ENCODE assay signal across 18 cellular contexts in the genomic region with DNA sequence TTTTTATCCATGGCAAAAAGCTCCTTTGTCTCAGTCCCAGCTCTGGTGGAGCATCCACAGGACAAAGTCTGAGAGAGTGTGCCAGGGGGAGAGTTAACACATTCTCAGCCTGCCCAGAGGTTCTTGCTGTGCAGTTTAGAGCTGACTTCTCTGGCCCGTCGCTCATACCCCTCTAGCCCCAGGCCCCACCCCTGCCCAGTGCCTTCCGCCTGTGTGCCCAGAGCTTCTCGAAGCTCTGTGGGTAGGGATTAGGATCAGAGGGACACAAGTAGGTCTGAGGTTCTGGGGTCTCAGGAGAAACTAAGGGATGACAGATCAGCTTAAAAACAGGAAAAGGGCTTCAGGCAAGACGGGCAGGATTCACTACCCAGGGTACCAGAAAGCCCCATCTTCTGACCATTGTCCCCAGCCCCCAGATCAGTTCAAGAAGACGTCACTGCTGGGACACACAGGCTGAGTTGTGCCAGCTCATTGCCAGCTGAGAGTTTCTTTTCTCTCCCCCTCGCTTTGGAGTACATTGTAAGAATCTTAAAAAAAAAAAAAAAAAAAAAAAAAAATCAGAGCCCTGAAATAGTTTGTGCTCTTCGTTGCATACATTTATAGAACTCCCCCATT.
A peak's percentile ranks its signal among the peaks of the same experiment; 100 is the strongest.
DNase-seq lines count a peak whose midpoint lies in the region; ATAC-seq and TF ChIP-seq lines count a peak whose summit lies in the region.
"Had no signal": no experiment of that assay in that cellular context is flagged by ENCODE, and none has a peak within 500 bp of the region (broad histone marks: within the 10 kb centered on the region; RNA-seq: fewer than 3 reads in every experiment).

No MANE protein-coding gene starts in this region.

- peaks cover 0 to 34% (median 7%) of the 10 kb centered on the region in 11 experiments; a peak in 11 of 22 replicates for H4K20me1 ChIP-seq in BLaER1 treated with 17β-estradiol and CSF1 and Interleukin-3, amounts not matched to agents 10 nM and 100 nM

- peak overlapping the region in 3 of 5 experiments; percentile 8 to 39 (median 38) for H3K27ac Mint-ChIP-seq in brain
- no peak overlapping the region for H3K27ac Mint-ChIP-seq in natural killer cell treated with Interleukin-12 subunit alpha and Interleukin-12 subunit beta and Interleukin-15 and Interleukin-18, amount 100 ng/mL, for 72 hours

- ATAC-seq in natural killer cell treated with Interleukin-12 subunit alpha and Interleukin-12 subunit beta and Interleukin-15 and Interleukin-18, amount 100 ng/mL, for 72 hours = no peak
- ATAC-seq in GM21717 (IDR thresholded peaks at IDR 0.05; ENCODE audit: unreplicated experiment) (no peak), GM18502 (IDR thresholded peaks at IDR 0.05; ENCODE audit: poor library complexity, unreplicated experiment) (no peak)
- ATAC-seq: activated CD8-positive, alpha-beta T cell treated with anti-CD3 and anti-CD28 coated beads, Interleukin-2, amount 10 ng/mL, durations not matched to agents 7 days and 5 days; gastroesophageal sphincter; left lobe of liver; Panc1 had no signal

- DNase-seq in activated CD8-positive, alpha-beta memory T cell treated with anti-CD3 and anti-CD28 coated beads, Interleukin-2, amount 50 U/mL, for 48 hours = peak; percentile 53
- DNase-seq in activated CD8-positive, alpha-beta memory T cell treated with anti-CD3 and anti-CD28 coated beads, Interleukin-2, amount 50 U/mL, for 4 hours = no peak
- DNase-seq in natural killer cell treated with Interleukin-12 subunit alpha and Interleukin-12 subunit beta and Interleukin-15 and Interleukin-18, amount 100 ng/mL, for 72 hours (ENCODE audit: low spot score) = no peak
- no peak for DNase-seq in NCI-H1092 treated with DMSO at 0.1 percent for 48 hours (lab: John Stamatoyannopoulos, UW)
- DNase-seq: activated CD8-positive, alpha-beta T cell treated with anti-CD3 and anti-CD28 coated beads, Interleukin-2, amount 10 ng/mL, durations not matched to agents 7 days and 5 days; activated T-cell treated with anti-CD3 and anti-CD28 coated beads, Interleukin-2, amount 50 U/mL, for 4 hours; erythroblast; HCEC 1CT; NCI-H1092; stimulated activated CD4-positive, alpha-beta T cell treated with anti-CD3 and anti-CD28 coated beads, Interleukin-12 subunit alpha, Interleukin-12 subunit beta, amount 100 ng/mL, for 4 hours; uterus had no signal

- H3K9ac ChIP-seq in BLaER1 treated with 17β-estradiol and CSF1 and Interleukin-3, amounts not matched to agents 10 nM and 100 nM = peak overlapping the region in 7 of 11 experiments; percentile 0 to 44 (median 35); a peak in 9 of 22 replicates

- peaks cover 3% of the 10 kb centered on the region for H3K27me3 Mint-ChIP-seq in brain
- peaks cover 52 to 53% of the 10 kb centered on the region in 2 donors for H3K27me3 Mint-ChIP-seq in natural killer cell treated with Interleukin-12 subunit alpha and Interleukin-12 subunit beta and Interleukin-15 and Interleukin-18, amount 100 ng/mL, for 72 hours

- H3K36me3 ChIP-seq in BLaER1 treated with 17β-estradiol and CSF1 and Interleukin-3, amounts not matched to agents 10 nM and 100 nM = peaks cover 0 to 46% (median 31%) of the 10 kb centered on the region in 11 experiments; a peak in 16 of 22 replicates
- H3K36me3 ChIP-seq: uterus had no signal

- H3K4me1 ChIP-seq in BLaER1 treated with 17β-estradiol and CSF1 and Interleukin-3, amounts not matched to agents 10 nM and 100 nM = peaks cover 83 to 95% (median 85%) of the 10 kb centered on the region in 10 experiments

- no peaks in the 10 kb centered on the region for H3K9me3 ChIP-seq in BLaER1 treated with 17β-estradiol and CSF1 and Interleukin-3, amounts not matched to agents 10 nM and 100 nM (replicated peaks in 1 of 11)
- H3K9me3 ChIP-seq: gastroesophageal sphincter, uterus had no signal

- 0 out of 20 replicates have a peak overlapping the region, but pooled peaks of 1 of the 10 experiments have one; percentile 47 for H3K4me3 ChIP-seq in BLaER1 treated with 17β-estradiol and CSF1 and Interleukin-3, amounts not matched to agents 10 nM and 100 nM
- H3K4me3 ChIP-seq: gastroesophageal sphincter, uterus had no signal

- peak overlapping the region; percentile 55 to 91 (median 87) for H3K4me2 ChIP-seq in BLaER1 treated with 17β-estradiol and CSF1 and Interleukin-3, amounts not matched to agents 10 nM and 100 nM

- TF ChIP-seq CTCF in brain (conservative IDR thresholded peaks at IDR 0.05) = no peak

- H3K4me3 Mint-ChIP-seq in brain = no peak overlapping the region
- H3K4me3 Mint-ChIP-seq in natural killer cell treated with Interleukin-12 subunit alpha and Interleukin-12 subunit beta and Interleukin-15 and Interleukin-18, amount 100 ng/mL, for 72 hours = peak overlapping the region; percentile 66
- H3K4me3 Mint-ChIP-seq: activated T-cell treated with anti-CD3 and anti-CD28 coated beads, Interleukin-2, amount 50 U/mL, for 4 hours had no signal

- peaks cover 7% of the 10 kb centered on the region for H3K36me3 Mint-ChIP-seq in brain
- H3K36me3 Mint-ChIP-seq in natural killer cell treated with Interleukin-12 subunit alpha and Interleukin-12 subunit beta and Interleukin-15 and Interleukin-18, amount 100 ng/mL, for 72 hours = peaks cover 5% of the 10 kb centered on the region

- no peaks in the 10 kb centered on the region for H3K27me3 ChIP-seq in BLaER1 treated with 17β-estradiol and CSF1 and Interleukin-3, amounts not matched to agents 10 nM and 100 nM
- H3K27me3 ChIP-seq: gastroesophageal sphincter, uterus had no signal

- no peaks in the 10 kb centered on the region for H3K9me3 Mint-ChIP-seq in brain
- no peaks in the 10 kb centered on the region for H3K9me3 Mint-ChIP-seq in natural killer cell treated with Interleukin-12 subunit alpha and Interleukin-12 subunit beta and Interleukin-15 and Interleukin-18, amount 100 ng/mL, for 72 hours
- H3K9me3 Mint-ChIP-seq: activated T-cell treated with anti-CD3 and anti-CD28 coated beads, Interleukin-2, amount 50 U/mL, for 4 hours had no signal

- H3K27ac ChIP-seq in BLaER1 treated with 17β-estradiol and CSF1 and Interleukin-3, amounts not matched to agents 10 nM and 100 nM = peak overlapping the region in 4 of 11 experiments; percentile 24 to 55 (median 35); a peak in 3 of 22 replicates
- H3K27ac ChIP-seq: uterus had no signal

- peaks cover 45% of the 10 kb centered on the region for H3K4me1 Mint-ChIP-seq in brain
- peaks cover 36 to 41% of the 10 kb centered on the region in 2 donors for H3K4me1 Mint-ChIP-seq in natural killer cell treated with Interleukin-12 subunit alpha and Interleukin-12 subunit beta and Interleukin-15 and Interleukin-18, amount 100 ng/mL, for 72 hours (ENCODE audit: low read depth in 2 of 2)

Comparison
In these comparisons a context has a peak if more than half of its experiments do, and no peak if none do; other contexts are left out.
1. H3K27ac Mint-ChIP-seq: peak in brain (3 of 5); none in natural killer cell treated with Interleukin-12 subunit alpha and Interleukin-12 subunit beta and Interleukin-15 and Interleukin-18, amount 100 ng/mL, for 72 hours (0 of 2).